ENCODE assay signal across 1 cellular context in the genomic region with DNA sequence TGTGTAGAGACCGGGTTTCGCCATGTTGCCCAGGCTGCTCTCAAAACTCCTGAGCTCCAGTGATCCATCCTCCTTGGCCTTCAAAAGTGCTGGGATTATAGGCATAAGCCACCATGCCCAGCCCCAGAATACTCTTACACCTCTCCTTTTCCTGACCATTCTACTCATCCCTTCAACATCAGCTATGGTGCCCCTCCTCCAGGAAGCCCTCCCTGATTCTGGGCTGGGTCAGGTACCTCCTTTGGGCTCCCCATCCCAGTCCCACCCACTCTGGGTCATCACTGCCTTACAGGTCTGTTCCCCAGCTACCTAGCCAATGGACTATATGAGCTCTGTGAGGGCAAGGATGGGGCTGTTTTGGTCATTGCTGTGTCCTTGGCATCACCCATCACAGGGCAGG.
TF ChIP-seq lines count a peak whose summit lies in the region.

No MANE protein-coding gene starts in this region.

TF ChIP-seq in A549, 52 proteins besides CTCF, POLR2A, EP300 and RAD21:
- TF ChIP-seq RCOR1 (IDR thresholded peaks at IDR 0.05; ENCODE audit: low read depth, low read length) (no peak), ZFP36 (IDR thresholded peaks at IDR 0.05; ENCODE audit: borderline replicate concordance, partially characterized antibody) (peak; percentile 81), ZC3H11A (IDR thresholded peaks at IDR 0.05) (no peak)
